Comparison of ENCODE assay signal across 7 cellular contexts in genomic region chr15:65355173-65355982, GRCh38. TPM values are rescaled to one million over a fixed set of nuclear protein-coding genes. Genes with fewer than 3 reads are reported as not detected.
DNase-seq lines count a peak whose midpoint lies in the region; ATAC-seq, FAIRE-seq and TF ChIP-seq lines count a peak whose summit lies in the region.

No MANE protein-coding gene starts in this region.

- no peak overlapping the region for H3K27ac ChIP-seq in MM.1S (ENCODE audit: low read length)
- no peak overlapping the region for H3K27ac ChIP-seq in brain microvascular endothelial cell
- H3K27ac ChIP-seq in kidney (ENCODE audit: low read depth in 2 of 2, low read length in 2 of 2) = no peak overlapping the region

- H3K4me1 ChIP-seq in MM.1S (ENCODE audit: low read length) (peaks cover 6% of the 10 kb centered on the region), kidney (ENCODE audit: control insufficient read depth in 1 of 2, insufficient read depth in 1 of 2, low read depth in 1 of 2, low read length in 2 of 2) (no peaks in the 10 kb centered on the region)

- no peaks in the 10 kb centered on the region for H3F3A ChIP-seq in MM.1S (ENCODE audit: insufficient read depth, low read length)

- H3K27ac Mint-ChIP-seq in stimulated activated effector memory CD8-positive, alpha-beta T cell treated with anti-CD3 and anti-CD28 coated beads, Interleukin-12 subunit alpha, Interleukin-12 subunit beta, amount 100 ng/mL, for 72 hours = no peak overlapping the region

- in situ Hi-C loops in brain microvascular endothelial cell (cut with HindIII; ENCODE audit: low pct_ligation_motif_present, low sequenced_read_pairs) = no loop called here

- H3K9me3 ChIP-seq in MM.1S (replicated peaks; ENCODE audit: insufficient read depth, low read length) (no peaks in the 10 kb centered on the region), kidney (ENCODE audit: control insufficient read depth in 1 of 2, low read length in 2 of 2) (no peaks in the 10 kb centered on the region)

- peak overlapping the region; percentile 47; the same call in 1 of the 2 replicates for H3K4me2 ChIP-seq in MM.1S (ENCODE audit: low read depth, low read length)

- intact Hi-C loops in kidney (cut with DNase I) = no loop called here

- TF ChIP-seq CTCF in MM.1S (IDR thresholded peaks at IDR 0.05; ENCODE audit: low read length) (no peak), brain microvascular endothelial cell (IDR thresholded peaks at IDR 0.05; ENCODE audit: low read depth, low read length, missing control alignments) (no peak), kidney (IDR thresholded peaks at IDR 0.05; ENCODE audit: borderline replicate concordance, extremely low read depth, insufficient read depth) (no peak)

- ATAC-seq in stimulated activated effector memory CD8-positive, alpha-beta T cell treated with anti-CD3 and anti-CD28 coated beads, Interleukin-12 subunit alpha, Interleukin-12 subunit beta, amount 100 ng/mL, for 72 hours = no peak
- no peak for ATAC-seq in HG03354 (IDR thresholded peaks at IDR 0.05; ENCODE audit: poor library complexity, severe bottlenecking, unreplicated experiment)
- no peak for ATAC-seq in HG02885 (IDR thresholded peaks at IDR 0.05; ENCODE audit: poor library complexity, unreplicated experiment)

- no peaks in the 10 kb centered on the region for H3K36me3 Mint-ChIP-seq in stimulated activated effector memory CD8-positive, alpha-beta T cell treated with anti-CD3 and anti-CD28 coated beads, Interleukin-12 subunit alpha, Interleukin-12 subunit beta, amount 100 ng/mL, for 72 hours

- FAIRE-seq in kidney (lab: Jason Lieb, UNC) = no peak

- H3K79me2 ChIP-seq in MM.1S (ENCODE audit: low read length) = no peaks in the 10 kb centered on the region

- H3K4me3 ChIP-seq in MM.1S (ENCODE audit: low read length) (peak overlapping the region; percentile 45; the same call in 1 of the 2 replicates), brain microvascular endothelial cell (ENCODE audit: low read depth, low read length) (peak overlapping the region; percentile 39), kidney (ENCODE audit: low read length in 2 of 2) (peak overlapping the region in 1 of 2 donors; percentile 37)

- H2AFZ ChIP-seq in MM.1S (ENCODE audit: low read length) = 0 out of 2 replicates have a peak overlapping the region, but pooled peaks have one; percentile 38

- peak overlapping the region; percentile 7 for H3K4me3 Mint-ChIP-seq in stimulated activated effector memory CD8-positive, alpha-beta T cell treated with anti-CD3 and anti-CD28 coated beads, Interleukin-12 subunit alpha, Interleukin-12 subunit beta, amount 100 ng/mL, for 72 hours

- H3K36me3 ChIP-seq in MM.1S (replicated peaks; ENCODE audit: insufficient read depth, low read length) (no peaks in the 10 kb centered on the region), brain microvascular endothelial cell (replicated peaks) (no peaks in the 10 kb centered on the region), kidney (ENCODE audit: control insufficient read depth in 1 of 2, insufficient read depth in 2 of 2, low read length in 2 of 2) (no peaks in the 10 kb centered on the region)

- no peaks in the 10 kb centered on the region for H3K9me2 ChIP-seq in MM.1S (replicated peaks; ENCODE audit: insufficient read depth, low read length)

- no peaks in the 10 kb centered on the region for H4K20me1 ChIP-seq in MM.1S (ENCODE audit: insufficient read depth, low read length)

- H3K27me3 ChIP-seq in MM.1S (replicated peaks; ENCODE audit: insufficient read depth, low read length) (peaks cover 14% of the 10 kb centered on the region), brain microvascular endothelial cell (replicated peaks) (peaks cover 21% of the 10 kb centered on the region)

- peaks cover 7% of the 10 kb centered on the region for H3K4me1 Mint-ChIP-seq in stimulated activated effector memory CD8-positive, alpha-beta T cell treated with anti-CD3 and anti-CD28 coated beads, Interleukin-12 subunit alpha, Interleukin-12 subunit beta, amount 100 ng/mL, for 72 hours

- DNase-seq in MM.1S (no peak), brain microvascular endothelial cell (no peak), kidney (peak; percentile 67)
- no peak for DNase-seq in stimulated activated effector memory CD8-positive, alpha-beta T cell treated with anti-CD3 and anti-CD28 coated beads, Interleukin-12 subunit alpha, Interleukin-12 subunit beta, amount 100 ng/mL, for 72 hours (ENCODE audit: low spot score in 2 of 2)
- no peak for DNase-seq in activated CD4-positive, alpha-beta T cell treated with anti-CD3 and anti-CD28 coated beads for 4 hours

- H3K9ac ChIP-seq in MM.1S (ENCODE audit: low read length) = no peak overlapping the region
- H3K9ac ChIP-seq in kidney (ENCODE audit: low read length in 2 of 2) = no peak overlapping the region

- no peaks in the 10 kb centered on the region for H3K9me3 Mint-ChIP-seq in stimulated activated effector memory CD8-positive, alpha-beta T cell treated with anti-CD3 and anti-CD28 coated beads, Interleukin-12 subunit alpha, Interleukin-12 subunit beta, amount 100 ng/mL, for 72 hours

RNA-seq across cellular contexts. Expression of gene IGDCC3, which starts 22.4 kb away (rescaled TPM):
- 0.22 TPM for total RNA-seq in kidney
- 0.49 TPM for polyA plus RNA-seq in kidney (ENCODE audit: insufficient read depth, low read depth, low replicate concordance)

RNA-seq across cellular contexts. Expression of gene RNU5B-1, which starts 50.9 kb away (rescaled TPM):
- 54.0 TPM for total RNA-seq in kidney
- polyA plus RNA-seq in kidney (ENCODE audit: insufficient read depth, low read depth, low replicate concordance) = not detected

RNA-seq across cellular contexts. Expression of gene RNU5A-1, which starts 59.5 kb away (rescaled TPM):
- not detected for total RNA-seq in kidney
- polyA plus RNA-seq in kidney (ENCODE audit: insufficient read depth, low read depth, low replicate concordance) = not detected
